In genomic region chr2:70301344-70302194, GRCh38 we compare ENCODE assay signal across 8 cellular contexts. TPM values are rescaled to one million over a fixed set of nuclear protein-coding genes. Genes with fewer than 3 reads are reported as not detected.
DNase-seq lines count a peak whose midpoint lies in the region; ATAC-seq and TF ChIP-seq lines count a peak whose summit lies in the region.

FAM136A (minus strand) TSS chr2:70302067; CDS start chr2:70302011, 56 bp downstream.

- peak within 1 kb of the TSS; percentile 90 for H3K27ac ChIP-seq in HUES48 (ENCODE audit: low read depth, low read length)
- H3K27ac ChIP-seq in OCI-LY7 (ENCODE audit: low read depth, low read length, poor library complexity, severe bottlenecking), result peak within 1 kb of the TSS; percentile 54
- peak within 1 kb of the TSS; percentile 68 to 87 for H3K27ac ChIP-seq in esophagus (ENCODE audit: low read depth in 2 of 2, low read length in 1 of 2)
- peak within 1 kb of the TSS; percentile 87 for H3K27ac ChIP-seq in muscle layer of colon (ENCODE audit: low read depth, low read length)

- BruUV-seq in Calu3 (replicated peaks; lab: Mats Ljungman, UMichigan) (TSS peak; percentile 83), OCI-LY7 (replicated peaks; lab: Mats Ljungman, UMichigan) (TSS peak; percentile 89)

- H3K36me3 Mint-ChIP-seq in Calu3 (ENCODE audit: insufficient read depth, unreplicated experiment), result peaks cover 34% of the 10 kb centered on the region

- no peaks in the 10 kb centered on the region for H3K27me3 Mint-ChIP-seq in Calu3 (ENCODE audit: unreplicated experiment)

- H3K27ac Mint-ChIP-seq in Calu3 (ENCODE audit: unreplicated experiment), result peak within 1 kb of the TSS; percentile 94

- 0% methylated on average over 77 to 79 of the region's 79 CpGs for WGBS in esophagus, 2 donors

- H3K4me2 ChIP-seq in OCI-LY7 (ENCODE audit: low read length), result peak within 1 kb of the TSS; percentile 78

- H3K4me1 Mint-ChIP-seq in Calu3 (ENCODE audit: low read depth, unreplicated experiment), result peaks cover 10% of the 10 kb centered on the region

- POLR2A ChIA-PET in OCI-LY7 (lab: Charles Lee), result interaction anchor here (0.5 to 2.1 kb wide), 3 partner anchors 8 to 998 kb away, joined by 5 to 8 read pairs (median 5); partner anchors contain the start of gene SNRPG

- H2AFZ ChIP-seq in OCI-LY7 (ENCODE audit: low read length), result peak within 1 kb of the TSS; percentile 40

- H3K79me2 ChIP-seq in OCI-LY7 (ENCODE audit: insufficient read depth, low read depth, low read length), result peaks cover 10% of the 10 kb centered on the region; the same call in 1 of the 2 replicates

- H3K4me1 ChIP-seq in HUES48 (ENCODE audit: control insufficient read depth, insufficient read depth, low read length) (peaks cover 6% of the 10 kb centered on the region), OCI-LY7 (ENCODE audit: insufficient read depth, low read length, poor library complexity, severe bottlenecking) (peaks cover 8% of the 10 kb centered on the region), esophagus (ENCODE audit: control insufficient read depth in 2 of 2, insufficient read depth in 2 of 2, low read length in 1 of 2) (peaks cover 3% of the 10 kb centered on the region in 2 donors), muscle layer of colon (ENCODE audit: insufficient read depth, low read length) (peaks cover 7% of the 10 kb centered on the region)

- no peaks in the 10 kb centered on the region for H4K20me1 ChIP-seq in OCI-LY7 (ENCODE audit: insufficient read depth, low read length)

- H3K27me3 ChIP-seq in HUES48 (ENCODE audit: control insufficient read depth, insufficient read depth, low read length) (no peaks in the 10 kb centered on the region), esophagus (ENCODE audit: control insufficient read depth in 1 of 2, insufficient read depth in 2 of 2, low read length in 2 of 2) (no peaks in the 10 kb centered on the region), muscle layer of colon (ENCODE audit: control insufficient read depth in 1 of 2, insufficient read depth in 2 of 2, low read length in 2 of 2) (no peaks in the 10 kb centered on the region)

- H3K4me3 ChIP-seq in HUES48 (ENCODE audit: low read depth, low read length) (peak within 1 kb of the TSS; percentile 91), OCI-LY7 (ENCODE audit: low read depth, low read length, poor library complexity, severe bottlenecking) (peak within 1 kb of the TSS; percentile 84), esophagus (ENCODE audit: low read depth in 1 of 2, low read length in 2 of 2) (peak within 1 kb of the TSS; percentile 71 to 77), muscle layer of colon (ENCODE audit: low read depth in 1 of 2, low read length in 2 of 2) (peak within 1 kb of the TSS; percentile 69 to 79)

- TF ChIP-seq CTCF in Calu3 (IDR thresholded peaks at IDR 0.05; ENCODE audit: unreplicated experiment), result peak; percentile 76
- TF ChIP-seq CTCF in OCI-LY7 (conservative IDR thresholded peaks at IDR 0.05; ENCODE audit: low read length), result peak; percentile 82

- H3K9me3 ChIP-seq in HUES48 (ENCODE audit: control insufficient read depth, insufficient read depth, low read length) (no peaks in the 10 kb centered on the region), OCI-LY7 (ENCODE audit: low read length) (0 out of 2 replicates have a peak, but pooled peaks cover 3% of the 10 kb centered on the region), esophagus (ENCODE audit: control insufficient read depth in 2 of 2, insufficient read depth in 1 of 2, low read depth in 1 of 2, low read length in 1 of 2) (no peaks in the 10 kb centered on the region), muscle layer of colon (ENCODE audit: low read length) (no peaks in the 10 kb centered on the region)

- peaks cover 37% of the 10 kb centered on the region for H3K36me3 ChIP-seq in HUES48 (ENCODE audit: control insufficient read depth, insufficient read depth, low read length)
- H3K36me3 ChIP-seq in OCI-LY7 (ENCODE audit: insufficient read depth, low read length), result peaks cover 39% of the 10 kb centered on the region
- H3K36me3 ChIP-seq in esophagus (ENCODE audit: control insufficient read depth in 2 of 2, insufficient read depth in 2 of 2, low read length in 1 of 2), result peaks cover 0 to 4% of the 10 kb centered on the region in 2 donors
- peaks cover 11% of the 10 kb centered on the region for H3K36me3 ChIP-seq in muscle layer of colon (ENCODE audit: insufficient read depth, low read length)

- H3K4me3 Mint-ChIP-seq in Calu3 (ENCODE audit: low read depth, unreplicated experiment), result peak within 1 kb of the TSS; percentile 90

- peak; percentile 69 for ATAC-seq in GM21360 (IDR thresholded peaks at IDR 0.05; ENCODE audit: unreplicated experiment)

- H3K9ac ChIP-seq in HUES48 (ENCODE audit: low read depth, low read length), result peak within 1 kb of the TSS; percentile 97
- peak within 1 kb of the TSS; percentile 7 for H3K9ac ChIP-seq in muscle layer of colon (ENCODE audit: low read length)

- intact Hi-C loops in Calu3 (cut with micrococcal nuclease; ENCODE audit: unreplicated experiment), result loop anchor here (10.0 kb wide), 2 partner anchors 313 to 483 kb away; no protein-coding TSS in a partner anchor
- intact Hi-C loops in OCI-LY7 (cut with micrococcal nuclease; ENCODE audit: unreplicated experiment), result loop anchor here (1.0 to 10.0 kb wide), 4 partner anchors 111 to 647 kb away; partner anchors contain the start of gene C2orf42

- H3K9me3 Mint-ChIP-seq in Calu3 (ENCODE audit: low read depth, unreplicated experiment), result no peaks in the 10 kb centered on the region

- no peaks in the 10 kb centered on the region for H3K9me2 ChIP-seq in OCI-LY7 (ENCODE audit: insufficient read depth, low read length)

- DNase-seq in Calu3 (peak; percentile 94), OCI-LY7 (ENCODE audit: low spot score) (peak; percentile 90), activated T-cell treated with anti-CD3 and anti-CD28 coated beads for 48 hours (ENCODE audit: low read depth) (peak; percentile 88)
- peak; percentile 73 to 74 for DNase-seq in stimulated activated CD8-positive, alpha-beta memory T cell treated with anti-CD3 and anti-CD28 coated beads, Interleukin-7, amount 100 ng/mL, for 1 hour (ENCODE audit: low read depth in 2 of 2)

- CTCF ChIA-PET in Calu3 (lab: Charles Lee), result interaction anchor here (0.6 to 1.9 kb wide), 5 partner anchors 8 to 388 kb away, joined by 3 to 8 read pairs (median 4); partner anchors contain the start of gene SNRPG
- CTCF ChIA-PET in OCI-LY7 (lab: Charles Lee; ENCODE audit: unreplicated experiment), result no interaction called here

RNA-seq across cellular contexts. Expression of gene FAM136A, which starts in this region (rescaled TPM):
- total RNA-seq in Calu3 (2022) (53.7 and 60.4 TPM in 2 replicates), OCI-LY7 (2022) (70.8 and 82.2 TPM in 2 replicates)
- 57.2 and 71.0 TPM in 2 replicates for total RNA-seq in OCI-LY7 (2014; rRNA removed; shearing (Covaris generic))
- 10 to 100 TPM; 25.1 to 33.1 TPM for polyA plus RNA-seq in esophagus

Comparison
In these comparisons a context has a peak if more than half of its experiments do, and no peak if none do; other contexts are left out.
1. Peak in every context shown above with its lines: DNase-seq, ATAC-seq, H3K4me3 ChIP-seq and H3K27ac ChIP-seq.